1 cellular context compared by ENCODE assay signal in genomic region chr2:44955593-44956449, GRCh38.
TF ChIP-seq lines count a peak whose summit lies in the region.

No MANE protein-coding gene starts in this region.

TF ChIP-seq in HepG2, 621 proteins besides CTCF, POLR2A, EP300 and RAD21 (continued from another document and continues in another):
- TF ChIP-seq, protein P1, sequence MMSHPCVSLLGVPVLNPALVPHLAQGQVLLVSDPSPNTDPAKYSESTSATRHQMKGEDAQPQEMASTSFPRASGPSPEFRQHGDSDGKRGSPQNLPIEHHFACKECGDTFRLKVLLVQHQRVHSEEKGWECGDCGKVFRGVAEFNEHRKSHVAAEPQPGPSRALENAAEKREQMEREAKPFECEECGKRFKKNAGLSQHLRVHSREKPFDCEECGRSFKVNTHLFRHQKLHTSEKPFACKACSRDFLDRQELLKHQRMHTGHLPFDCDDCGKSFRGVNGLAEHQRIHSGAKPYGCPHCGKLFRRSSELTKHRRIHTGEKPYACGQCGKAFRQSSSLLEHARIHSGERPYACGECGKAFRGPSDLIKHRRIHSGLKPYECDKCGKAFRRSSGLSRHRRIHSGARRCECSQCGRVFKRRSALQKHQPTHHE (CRISPR knock-in tag; IDR thresholded peaks at IDR 0.05; ENCODE audit: borderline replicate concordance) = no peak
- TF ChIP-seq TARDBP (CRISPR knock-in tag; IDR thresholded peaks at IDR 0.05) (peak; percentile 48; the same call in 1 of the 2 replicates), MZF1 (CRISPR knock-in tag; IDR thresholded peaks at IDR 0.05; ENCODE audit: borderline replicate concordance) (0 out of 2 replicates have a peak, but pooled peaks have one; percentile 17), SIX1 (CRISPR knock-in tag; IDR thresholded peaks at IDR 0.05; ENCODE audit: borderline replicate concordance) (no peak), ZNF138 (CRISPR knock-in tag; IDR thresholded peaks at IDR 0.05; ENCODE audit: low read depth) (no peak), XBP1 (CRISPR knock-in tag; IDR thresholded peaks at IDR 0.05) (no peak), MYNN (CRISPR knock-in tag; IDR thresholded peaks at IDR 0.05; ENCODE audit: low read depth) (peak; percentile 79; the same call in 1 of the 2 replicates), ZNF724P (CRISPR knock-in tag; IDR thresholded peaks at IDR 0.05; ENCODE audit: borderline replicate concordance) (0 out of 2 replicates have a peak, but pooled peaks have one; percentile 27), HOXA7 (CRISPR knock-in tag; IDR thresholded peaks at IDR 0.05) (no peak), ZSCAN31 (CRISPR knock-in tag; IDR thresholded peaks at IDR 0.05; ENCODE audit: low read depth) (no peak; the same call in 1 of the 2 replicates), RFX1 (IDR thresholded peaks at IDR 0.05) (no peak), ZNF614 (CRISPR knock-in tag; IDR thresholded peaks at IDR 0.05; ENCODE audit: borderline replicate concordance) (peak; percentile 22; the same call in 1 of the 2 replicates), ZNF781 (CRISPR knock-in tag; IDR thresholded peaks at IDR 0.05; ENCODE audit: borderline replicate concordance, not compliant biosample characterization) (peak; percentile 87), ZNF570 (CRISPR knock-in tag; IDR thresholded peaks at IDR 0.05; ENCODE audit: borderline replicate concordance) (no peak), JDP2 (CRISPR knock-in tag; IDR thresholded peaks at IDR 0.05; ENCODE audit: borderline replicate concordance) (no peak), ISL2 (CRISPR knock-in tag; IDR thresholded peaks at IDR 0.05) (no peak), DR1 (CRISPR knock-in tag; IDR thresholded peaks at IDR 0.05) (no peak), TBP (CRISPR knock-in tag; IDR thresholded peaks at IDR 0.05) (no peak), ZNF710 (CRISPR knock-in tag; IDR thresholded peaks at IDR 0.05; ENCODE audit: borderline replicate concordance) (no peak), ZNF510 (CRISPR knock-in tag; IDR thresholded peaks at IDR 0.05; ENCODE audit: low read depth) (no peak), NBN (conservative IDR thresholded peaks at IDR 0.05) (no peak), ZNF720 (CRISPR knock-in tag; IDR thresholded peaks at IDR 0.05) (no peak), NFE2 (CRISPR knock-in tag; IDR thresholded peaks at IDR 0.05) (no peak), ZNF776 (CRISPR knock-in tag; IDR thresholded peaks at IDR 0.05) (peak; percentile 84; the same call in 1 of the 2 replicates), ZNF839 (CRISPR knock-in tag; IDR thresholded peaks at IDR 0.05; ENCODE audit: borderline replicate concordance) (no peak), ZNF619 (CRISPR knock-in tag; IDR thresholded peaks at IDR 0.05) (0 out of 2 replicates have a peak, but pooled peaks have one; percentile 26), ZNF687 (CRISPR knock-in tag; IDR thresholded peaks at IDR 0.05) (peak; percentile 84), ZNF124 (CRISPR knock-in tag; IDR thresholded peaks at IDR 0.05) (0 out of 2 replicates have a peak, but pooled peaks have one; percentile 53), SMAD1 (CRISPR knock-in tag; IDR thresholded peaks at IDR 0.05; ENCODE audit: borderline replicate concordance, low read depth) (no peak), ZBTB25 (CRISPR knock-in tag; IDR thresholded peaks at IDR 0.05) (peak; percentile 60; the same call in 1 of the 2 replicates), CBX5 (CRISPR knock-in tag; IDR thresholded peaks at IDR 0.05; ENCODE audit: borderline replicate concordance) (peak; percentile 47; the same call in 1 of the 2 replicates), ZNF34 (CRISPR knock-in tag; IDR thresholded peaks at IDR 0.05; ENCODE audit: borderline replicate concordance) (no peak), ZFP36L2 (CRISPR knock-in tag; IDR thresholded peaks at IDR 0.05) (no peak), FOSL2 (CRISPR knock-in tag; IDR thresholded peaks at IDR 0.05) (no peak), ZNF777 (CRISPR knock-in tag; IDR thresholded peaks at IDR 0.05) (no peak), ZEB1 (IDR thresholded peaks at IDR 0.05; ENCODE audit: insufficient replicate concordance, low read depth) (no peak), RBFOX2 (IDR thresholded peaks at IDR 0.05; ENCODE audit: low read depth, low read length) (no peak), ZNF780A (CRISPR knock-in tag; IDR thresholded peaks at IDR 0.05) (no peak)
- TF ChIP-seq, protein P2, sequence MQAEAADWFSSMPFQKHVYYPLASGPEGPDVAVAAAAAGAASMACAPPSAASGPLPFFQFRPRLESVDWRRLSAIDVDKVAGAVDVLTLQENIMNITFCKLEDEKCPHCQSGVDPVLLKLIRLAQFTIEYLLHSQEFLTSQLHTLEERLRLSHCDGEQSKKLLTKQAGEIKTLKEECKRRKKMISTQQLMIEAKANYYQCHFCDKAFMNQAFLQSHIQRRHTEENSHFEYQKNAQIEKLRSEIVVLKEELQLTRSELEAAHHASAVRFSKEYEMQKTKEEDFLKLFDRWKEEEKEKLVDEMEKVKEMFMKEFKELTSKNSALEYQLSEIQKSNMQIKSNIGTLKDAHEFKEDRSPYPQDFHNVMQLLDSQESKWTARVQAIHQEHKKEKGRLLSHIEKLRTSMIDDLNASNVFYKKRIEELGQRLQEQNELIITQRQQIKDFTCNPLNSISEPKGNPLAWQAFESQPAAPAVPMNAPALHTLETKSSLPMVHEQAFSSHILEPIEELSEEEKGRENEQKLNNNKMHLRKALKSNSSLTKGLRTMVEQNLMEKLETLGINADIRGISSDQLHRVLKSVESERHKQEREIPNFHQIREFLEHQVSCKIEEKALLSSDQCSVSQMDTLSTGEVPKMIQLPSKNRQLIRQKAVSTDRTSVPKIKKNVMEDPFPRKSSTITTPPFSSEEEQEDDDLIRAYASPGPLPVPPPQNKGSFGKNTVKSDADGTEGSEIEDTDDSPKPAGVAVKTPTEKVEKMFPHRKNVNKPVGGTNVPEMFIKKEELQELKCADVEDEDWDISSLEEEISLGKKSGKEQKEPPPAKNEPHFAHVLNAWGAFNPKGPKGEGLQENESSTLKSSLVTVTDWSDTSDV (CRISPR knock-in tag; IDR thresholded peaks at IDR 0.05) = no peak
- TF ChIP-seq, protein P3, sequence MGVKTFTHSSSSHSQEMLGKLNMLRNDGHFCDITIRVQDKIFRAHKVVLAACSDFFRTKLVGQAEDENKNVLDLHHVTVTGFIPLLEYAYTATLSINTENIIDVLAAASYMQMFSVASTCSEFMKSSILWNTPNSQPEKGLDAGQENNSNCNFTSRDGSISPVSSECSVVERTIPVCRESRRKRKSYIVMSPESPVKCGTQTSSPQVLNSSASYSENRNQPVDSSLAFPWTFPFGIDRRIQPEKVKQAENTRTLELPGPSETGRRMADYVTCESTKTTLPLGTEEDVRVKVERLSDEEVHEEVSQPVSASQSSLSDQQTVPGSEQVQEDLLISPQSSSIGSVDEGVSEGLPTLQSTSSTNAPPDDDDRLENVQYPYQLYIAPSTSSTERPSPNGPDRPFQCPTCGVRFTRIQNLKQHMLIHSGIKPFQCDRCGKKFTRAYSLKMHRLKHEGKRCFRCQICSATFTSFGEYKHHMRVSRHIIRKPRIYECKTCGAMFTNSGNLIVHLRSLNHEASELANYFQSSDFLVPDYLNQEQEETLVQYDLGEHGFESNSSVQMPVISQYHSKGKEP (CRISPR knock-in tag; IDR thresholded peaks at IDR 0.05) = 0 out of 2 replicates have a peak, but pooled peaks have one; percentile 46
- TF ChIP-seq, protein P4, sequence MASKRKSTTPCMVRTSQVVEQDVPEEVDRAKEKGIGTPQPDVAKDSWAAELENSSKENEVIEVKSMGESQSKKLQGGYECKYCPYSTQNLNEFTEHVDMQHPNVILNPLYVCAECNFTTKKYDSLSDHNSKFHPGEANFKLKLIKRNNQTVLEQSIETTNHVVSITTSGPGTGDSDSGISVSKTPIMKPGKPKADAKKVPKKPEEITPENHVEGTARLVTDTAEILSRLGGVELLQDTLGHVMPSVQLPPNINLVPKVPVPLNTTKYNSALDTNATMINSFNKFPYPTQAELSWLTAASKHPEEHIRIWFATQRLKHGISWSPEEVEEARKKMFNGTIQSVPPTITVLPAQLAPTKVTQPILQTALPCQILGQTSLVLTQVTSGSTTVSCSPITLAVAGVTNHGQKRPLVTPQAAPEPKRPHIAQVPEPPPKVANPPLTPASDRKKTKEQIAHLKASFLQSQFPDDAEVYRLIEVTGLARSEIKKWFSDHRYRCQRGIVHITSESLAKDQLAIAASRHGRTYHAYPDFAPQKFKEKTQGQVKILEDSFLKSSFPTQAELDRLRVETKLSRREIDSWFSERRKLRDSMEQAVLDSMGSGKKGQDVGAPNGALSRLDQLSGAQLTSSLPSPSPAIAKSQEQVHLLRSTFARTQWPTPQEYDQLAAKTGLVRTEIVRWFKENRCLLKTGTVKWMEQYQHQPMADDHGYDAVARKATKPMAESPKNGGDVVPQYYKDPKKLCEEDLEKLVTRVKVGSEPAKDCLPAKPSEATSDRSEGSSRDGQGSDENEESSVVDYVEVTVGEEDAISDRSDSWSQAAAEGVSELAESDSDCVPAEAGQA (IDR thresholded peaks at IDR 0.05; ENCODE audit: low read depth) = no peak
- TF ChIP-seq, protein P4 (CRISPR knock-in tag; IDR thresholded peaks at IDR 0.05; ENCODE audit: borderline replicate concordance) = no peak
- TF ChIP-seq, protein P5, sequence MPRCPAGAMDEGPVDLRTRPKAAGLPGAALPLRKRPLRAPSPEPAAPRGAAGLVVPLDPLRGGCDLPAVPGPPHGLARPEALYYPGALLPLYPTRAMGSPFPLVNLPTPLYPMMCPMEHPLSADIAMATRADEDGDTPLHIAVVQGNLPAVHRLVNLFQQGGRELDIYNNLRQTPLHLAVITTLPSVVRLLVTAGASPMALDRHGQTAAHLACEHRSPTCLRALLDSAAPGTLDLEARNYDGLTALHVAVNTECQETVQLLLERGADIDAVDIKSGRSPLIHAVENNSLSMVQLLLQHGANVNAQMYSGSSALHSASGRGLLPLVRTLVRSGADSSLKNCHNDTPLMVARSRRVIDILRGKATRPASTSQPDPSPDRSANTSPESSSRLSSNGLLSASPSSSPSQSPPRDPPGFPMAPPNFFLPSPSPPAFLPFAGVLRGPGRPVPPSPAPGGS (CRISPR knock-in tag; IDR thresholded peaks at IDR 0.05) = peak; percentile 65; the same call in 1 of the 2 replicates
- TF ChIP-seq, protein P6, sequence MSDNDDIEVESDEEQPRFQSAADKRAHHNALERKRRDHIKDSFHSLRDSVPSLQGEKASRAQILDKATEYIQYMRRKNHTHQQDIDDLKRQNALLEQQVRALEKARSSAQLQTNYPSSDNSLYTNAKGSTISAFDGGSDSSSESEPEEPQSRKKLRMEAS (IDR thresholded peaks at IDR 0.05) = peak; percentile 89
